11 cellular contexts compared by ENCODE assay signal in the genomic region with DNA sequence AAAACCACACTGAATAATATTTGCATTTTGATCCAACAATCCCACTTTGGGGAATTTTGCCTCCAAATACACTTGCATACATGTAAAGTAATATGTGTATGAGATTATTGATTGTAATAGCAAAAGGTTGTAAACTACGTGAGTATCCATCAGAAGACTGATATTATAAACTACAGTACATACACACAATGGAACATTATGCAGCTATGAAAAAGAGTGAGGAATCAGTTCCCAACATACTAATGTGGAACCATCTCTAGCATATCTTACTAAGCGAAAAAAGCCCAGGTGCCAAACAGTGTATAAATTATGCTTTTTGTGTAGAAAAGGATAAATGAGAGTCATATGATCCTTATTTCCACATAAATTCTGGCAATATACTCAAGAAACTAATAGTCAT. TPM values are rescaled to one million over a fixed set of nuclear protein-coding genes. Genes with fewer than 3 reads are reported as not detected.
DNase-seq lines count a peak whose midpoint lies in the region; ATAC-seq and TF ChIP-seq lines count a peak whose summit lies in the region.
"Had no signal": no experiment of that assay in that cellular context is flagged by ENCODE, and none has a peak within 500 bp of the region (broad histone marks: within the 10 kb centered on the region; RNA-seq: fewer than 3 reads in every experiment).

No MANE protein-coding gene starts in this region.

- DNase-seq in CD4-positive, alpha-beta T cell = no peak
- DNase-seq in MM.1S (no peak), mammary epithelial cell (no peak), WERI-Rb-1 (no peak), SW480 (ENCODE audit: low spot score) (no peak), cortex of kidney (lab: John Stamatoyannopoulos, UW) (no peak), KBM-7 (no peak)
- DNase-seq in naive thymus-derived CD8-positive, alpha-beta T cell = no peak
- DNase-seq: left colon, NCI-H226, trophoblast cell had no signal

- 95% methylated on average over 2 of the region's 2 CpGs for WGBS in mammary epithelial cell (ENCODE audit: low coverage, missing lambda C conversion rate)

- H3K4me1 Mint-ChIP-seq in CD4-positive, alpha-beta T cell (ENCODE audit: low read depth) = peaks cover 7% of the 10 kb centered on the region
- H3K4me1 Mint-ChIP-seq in naive thymus-derived CD8-positive, alpha-beta T cell = peaks cover 8 to 33% (median 12%) of the 10 kb centered on the region in 4 donors

- H3K4me2 ChIP-seq in MM.1S (ENCODE audit: low read depth, low read length) (peak overlapping the region; percentile 44; the same call in 1 of the 2 replicates), mammary epithelial cell (ENCODE audit: insufficient read depth, low read depth, low read length) (peak overlapping the region; percentile 75)

- H3K4me3 ChIP-seq in MM.1S (ENCODE audit: low read length) (no peak overlapping the region), mammary epithelial cell (replicated peaks in 1 of 3; ENCODE audit: insufficient read depth in 1 of 3, low read depth in 2 of 3, low read length in 3 of 3) (peak overlapping the region; percentile 73 to 97 (median 90)), WERI-Rb-1 (ENCODE audit: low read depth, low read length) (no peak overlapping the region)

- no peak for TF ChIP-seq CTCF in CD4-positive, alpha-beta T cell (IDR thresholded peaks at IDR 0.05)
- TF ChIP-seq CTCF in MM.1S (IDR thresholded peaks at IDR 0.05; ENCODE audit: low read length) (no peak), mammary epithelial cell (conservative IDR thresholded peaks at IDR 0.05 in 1 of 2, IDR thresholded peaks at IDR 0.05 in 1 of 2; ENCODE audit: extremely low read depth in 1 of 2, insufficient read depth in 1 of 2, low read depth in 1 of 2, low read length in 2 of 2) (no peak), WERI-Rb-1 (IDR thresholded peaks at IDR 0.05; ENCODE audit: low read depth, low read length) (no peak)

- POLR2A ChIA-PET in CD4-positive, alpha-beta T cell (lab: Charles Lee) = interaction anchor here (0.9 to 3.0 kb wide), 2 partner anchors 32 to 112 kb away, joined by 3 to 69 read pairs; no protein-coding TSS in a partner anchor
- POLR2A ChIA-PET in naive thymus-derived CD8-positive, alpha-beta T cell (lab: Charles Lee) = interaction anchor here (1.5 to 3.0 kb wide), 3 partner anchors 28 to 80 kb away, joined by 5 to 53 read pairs (median 10); no protein-coding TSS in a partner anchor

- in situ Hi-C loops in mammary epithelial cell (cut with MboI; ENCODE audit: low sequenced_read_pairs in 2 of 2) (no loop called here), KBM-7 (cut with MboI; ENCODE audit: low pct_unique_long_range_greater_than_20kb, low sequenced_read_pairs) (no loop called here)

- peaks cover 34% of the 10 kb centered on the region for H3K36me3 Mint-ChIP-seq in CD4-positive, alpha-beta T cell (ENCODE audit: low read depth)
- peaks cover 0 to 31% (median 13%) of the 10 kb centered on the region in 3 donors for H3K36me3 Mint-ChIP-seq in naive thymus-derived CD8-positive, alpha-beta T cell

- no peak overlapping the region for H3K27ac ChIP-seq in CD4-positive, alpha-beta T cell (ENCODE audit: low read depth, low read length)
- H3K27ac ChIP-seq in MM.1S (ENCODE audit: low read length) (no peak overlapping the region), mammary epithelial cell (ENCODE audit: insufficient read depth, low read depth, low read length) (peak overlapping the region; percentile 85), WERI-Rb-1 (no peak overlapping the region)

- H3K4me3 Mint-ChIP-seq in CD4-positive, alpha-beta T cell = peak overlapping the region; percentile 72
- H3K4me3 Mint-ChIP-seq in naive thymus-derived CD8-positive, alpha-beta T cell = peak overlapping the region; percentile 52 to 96 (median 90)

- no peaks in the 10 kb centered on the region for H3K36me3 ChIP-seq in MM.1S (replicated peaks; ENCODE audit: insufficient read depth, low read length)
- H3K36me3 ChIP-seq in mammary epithelial cell (ENCODE audit: insufficient read depth, low read length) = peaks cover 6% of the 10 kb centered on the region
- H3K36me3 ChIP-seq in WERI-Rb-1 = no peaks in the 10 kb centered on the region; the same call in 1 of the 2 replicates

- intact Hi-C loops in CD4-positive, alpha-beta T cell (cut with DNase I, micrococcal nuclease) = loop anchor here (2.0 to 10.0 kb wide), 4 partner anchors 29 to 619 kb away; a partner anchor contains a TSS
- intact Hi-C loops in mammary epithelial cell (cut with micrococcal nuclease) = no loop called here

- H3K9ac ChIP-seq in MM.1S (ENCODE audit: low read length) = no peak overlapping the region
- no peak overlapping the region for H3K9ac ChIP-seq in mammary epithelial cell (ENCODE audit: insufficient read depth, low read length)

- H2AFZ ChIP-seq in MM.1S (ENCODE audit: low read length) = no peak overlapping the region
- H2AFZ ChIP-seq in mammary epithelial cell (ENCODE audit: low read depth, low read length) = no peak overlapping the region

- no peaks in the 10 kb centered on the region for H3K9me3 ChIP-seq in CD4-positive, alpha-beta T cell (ENCODE audit: control insufficient read depth, low read length)
- H3K9me3 ChIP-seq in MM.1S (replicated peaks; ENCODE audit: insufficient read depth, low read length) = no peaks in the 10 kb centered on the region
- no peaks in the 10 kb centered on the region for H3K9me3 ChIP-seq in mammary epithelial cell (replicated peaks; ENCODE audit: insufficient read depth, low read length)
- peaks cover 8% of the 10 kb centered on the region for H3K9me3 ChIP-seq in WERI-Rb-1 (ENCODE audit: severe bottlenecking)

- H3K27ac Mint-ChIP-seq in CD4-positive, alpha-beta T cell = peak overlapping the region; percentile 55
- H3K27ac Mint-ChIP-seq in naive thymus-derived CD8-positive, alpha-beta T cell = peak overlapping the region in 7 of 10 donors; percentile 27 to 99 (median 86)

- 0 out of 2 replicates have a peak, but pooled peaks cover 5% of the 10 kb centered on the region for H3F3A ChIP-seq in MM.1S (ENCODE audit: insufficient read depth, low read length)

- H3K9me3 Mint-ChIP-seq in CD4-positive, alpha-beta T cell = no peaks in the 10 kb centered on the region
- no peaks in the 10 kb centered on the region for H3K9me3 Mint-ChIP-seq in naive thymus-derived CD8-positive, alpha-beta T cell

- CTCF ChIA-PET in CD4-positive, alpha-beta T cell (lab: Charles Lee) = interaction anchor here (1.3 to 1.6 kb wide), 2 partner anchors 10 to 30 kb away, joined by 3 to 5 read pairs; no protein-coding TSS in a partner anchor
- CTCF ChIA-PET in mammary epithelial cell (lab: Charles Lee; ENCODE audit: low non-redundant PET) = no interaction called here

- dilution Hi-C loops in mammary epithelial cell (cut with HindIII; ENCODE audit: low sequenced_read_pairs) = loop anchor here (10.0 kb wide), 1 partner anchor 51 kb away; no protein-coding TSS in a partner anchor

- no peaks in the 10 kb centered on the region for H3K4me1 ChIP-seq in MM.1S (ENCODE audit: low read length)
- no peaks in the 10 kb centered on the region for H3K4me1 ChIP-seq in mammary epithelial cell (ENCODE audit: insufficient read depth, low read length)

- H3K79me2 ChIP-seq in MM.1S (ENCODE audit: low read length) (no peaks in the 10 kb centered on the region), mammary epithelial cell (ENCODE audit: insufficient read depth, low read length) (peaks cover 18% of the 10 kb centered on the region)

- ATAC-seq in CD4-positive, alpha-beta T cell (ENCODE audit: poor library complexity) = no peak
- ATAC-seq in naive thymus-derived CD8-positive, alpha-beta T cell = no peak
- ATAC-seq: left colon had no signal

- no TSS peak for BruUV-seq in mammary epithelial cell (replicated peaks; lab: Mats Ljungman, UMichigan)

- H3K27me3 ChIP-seq in CD4-positive, alpha-beta T cell (ENCODE audit: control insufficient read depth, insufficient read depth, low read length) = no peaks in the 10 kb centered on the region
- H3K27me3 ChIP-seq in MM.1S (replicated peaks; ENCODE audit: insufficient read depth, low read length) (no peaks in the 10 kb centered on the region), mammary epithelial cell (ENCODE audit: insufficient read depth, low read length) (no peaks in the 10 kb centered on the region), WERI-Rb-1 (ENCODE audit: insufficient read depth, low read depth, severe bottlenecking) (no peaks in the 10 kb centered on the region)

- H4K20me1 ChIP-seq in MM.1S (ENCODE audit: insufficient read depth, low read length) = no peaks in the 10 kb centered on the region
- no peaks in the 10 kb centered on the region for H4K20me1 ChIP-seq in mammary epithelial cell (ENCODE audit: insufficient read depth, low read length)

- H3K9me2 ChIP-seq in MM.1S (replicated peaks; ENCODE audit: insufficient read depth, low read length) = no peaks in the 10 kb centered on the region

- H3K27me3 Mint-ChIP-seq in CD4-positive, alpha-beta T cell = no peaks in the 10 kb centered on the region
- H3K27me3 Mint-ChIP-seq in naive thymus-derived CD8-positive, alpha-beta T cell = no peaks in the 10 kb centered on the region

RNA-seq across cellular contexts. Expression of a gene that starts 16.0 kb away (rescaled TPM):
- total RNA-seq in CD4-positive, alpha-beta T cell = 1 to 10 TPM; 1.7 to 2.0 TPM
- 10 to 100 TPM in 1 of 2 donors, 1 to 10 TPM in 1; 2.7 to 13.3 TPM for total RNA-seq in mammary epithelial cell
- 19.2 TPM for polyA plus RNA-seq in mammary epithelial cell
- polyA minus RNA-seq in mammary epithelial cell = 35.2 TPM
- total RNA-seq in naive thymus-derived CD8-positive, alpha-beta T cell = 10 to 100 TPM; 21.3 to 25.7 TPM
- 10 to 100 TPM; 45.5 to 62.1 (median 56.9) TPM for polyA plus RNA-seq in naive thymus-derived CD8-positive, alpha-beta T cell

Comparison
In these comparisons a context has a peak if more than half of its experiments do, and no peak if none do; other contexts are left out.
1. H3K4me3 ChIP-seq: peak in mammary epithelial cell (3 of 3); none in MM.1S (single experiment) and WERI-Rb-1 (single experiment).